8 cellular contexts compared by ENCODE assay signal in the genomic region with DNA sequence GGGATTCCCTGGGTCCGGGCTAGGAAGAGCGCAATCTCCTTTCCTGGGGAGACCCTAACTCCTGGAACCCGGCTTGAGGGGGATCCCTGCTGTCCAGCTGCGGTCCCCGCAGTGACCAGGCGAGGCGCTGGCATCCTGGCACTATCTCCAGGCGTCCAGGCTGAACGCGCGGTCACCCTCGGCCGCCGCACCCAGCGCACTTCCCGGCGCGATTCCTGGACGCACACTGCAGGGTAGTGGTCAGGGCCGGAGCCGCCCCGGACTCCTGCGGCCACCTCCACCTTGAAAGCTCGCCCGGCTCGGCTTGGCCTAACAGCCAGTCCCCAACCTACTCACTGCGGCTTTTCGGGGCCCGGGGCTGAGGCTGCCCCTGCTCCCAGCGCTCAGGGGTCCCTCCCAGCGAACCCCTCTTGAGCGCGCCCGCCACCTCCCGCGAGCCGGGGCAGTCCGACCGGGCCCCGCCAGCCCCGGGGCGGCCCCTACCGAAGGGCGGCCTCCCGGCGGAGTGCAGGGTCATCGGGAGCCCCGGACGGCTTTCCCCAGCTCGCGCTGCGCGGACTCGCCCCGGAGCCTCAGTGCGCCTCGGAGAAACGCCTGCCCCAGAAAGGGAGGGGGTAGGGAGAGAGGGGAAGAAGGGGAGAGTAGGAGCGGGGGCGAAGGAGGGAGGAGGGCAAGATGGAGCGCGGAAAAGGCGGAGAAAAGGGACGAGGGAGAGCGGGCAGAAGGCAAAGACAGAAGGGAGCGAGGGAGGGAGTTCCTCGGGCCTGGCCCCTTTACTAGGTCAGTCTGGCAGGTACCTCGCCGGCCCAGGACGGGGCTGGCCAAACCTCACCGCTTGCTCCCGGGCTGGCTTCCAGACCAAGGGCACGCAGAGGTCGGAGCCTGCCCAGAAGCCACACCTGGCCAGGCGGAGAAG. TPM values are rescaled to one million over a fixed set of nuclear protein-coding genes. Genes with fewer than 3 reads are reported as not detected.
DNase-seq lines count a peak whose midpoint lies in the region; TF ChIP-seq lines count a peak whose summit lies in the region.

No MANE protein-coding gene starts in this region.

- no peaks in the 10 kb centered on the region for H3K4me1 ChIP-seq in HEK293 (ENCODE audit: control insufficient read depth, insufficient read depth, low read length)

- no peaks in the 10 kb centered on the region for H3K9me3 ChIP-seq in HEK293 (ENCODE audit: control insufficient read depth, insufficient read depth, low read depth, low read length)

- H3K36me3 ChIP-seq in HEK293 (ENCODE audit: control insufficient read depth in 2 of 2, insufficient read depth in 1 of 2, low read length in 2 of 2) = no peaks in the 10 kb centered on the region

- POLR2A ChIA-PET in GM10248 (lab: Yijun Ruan, JAX) = no interaction called here
- POLR2A ChIA-PET in HEK293 (lab: Yijun Ruan, JAX) = interaction anchor here (0.5 kb wide), 1 partner anchor 255 kb away, joined by 4 read pairs; no protein-coding TSS in a partner anchor

- H3K4me3 ChIP-seq in HEK293 (ENCODE audit: low read depth, low read length) (peak overlapping the region; percentile 52), fibroblast of mammary gland (ENCODE audit: control insufficient read depth, low read depth, low read length) (peak overlapping the region; percentile 52)

- peak; percentile 54 for TF ChIP-seq CTCF in GM10248 (IDR thresholded peaks at IDR 0.05; ENCODE audit: control extremely low read depth, extremely low read depth, low read depth, missing control alignments)
- TF ChIP-seq CTCF in HEK293 (tag by site-specific recombination; IDR thresholded peaks at IDR 0.05) = peak; percentile 39; the same call in 1 of the 2 replicates
- TF ChIP-seq CTCF in fibroblast of mammary gland (conservative IDR thresholded peaks at IDR 0.05; ENCODE audit: control insufficient read depth, insufficient read depth, low read depth, low read length) = peak; percentile 44

- CTCF ChIA-PET in GM10248 (lab: Yijun Ruan, JAX) = interaction anchor here (1.1 to 5.2 kb wide), 9 partner anchors 9 to 151 kb away, joined by 3 to 39 read pairs (median 4); no protein-coding TSS in a partner anchor
- CTCF ChIA-PET in HEK293 (lab: Yijun Ruan, JAX) = interaction anchor here (0.6 to 4.9 kb wide), 5 partner anchors 17 to 1020 kb away, joined by 3 to 19 read pairs (median 4); no protein-coding TSS in a partner anchor

- DNase-seq in GM10248 (ENCODE audit: extremely low spot score) = peak; percentile 63
- peak; percentile 72 for DNase-seq in RKO (ENCODE audit: low spot score)
- peak; percentile 33 for DNase-seq in fibroblast of mammary gland (ENCODE audit: low read depth)
- DNase-seq in myocyte (ENCODE audit: low read depth) = peak; percentile 42
- no peak for DNase-seq in NOMO-1 treated with dmso at 0.1 percent for 144 hours (lab: John Stamatoyannopoulos, UW; ENCODE audit: unreplicated experiment)
- no peak for DNase-seq in activated effector memory CD4-positive, alpha-beta T cell treated with anti-CD3 and anti-CD28 coated beads, Interleukin-2, amount 50 U/mL, for 16 hours
- DNase-seq in NOMO-1 (lab: John Stamatoyannopoulos, UW; ENCODE audit: unreplicated experiment in 2 of 2) = no peak

- H3K27ac ChIP-seq in HEK293 (ENCODE audit: extremely low read depth, low read depth, low read length) = peak overlapping the region; percentile 68; the same call in 1 of the 2 replicates

TF ChIP-seq in HEK293, 187 proteins besides CTCF, POLR2A, EP300 and RAD21:
- TF ChIP-seq, protein P1, sequence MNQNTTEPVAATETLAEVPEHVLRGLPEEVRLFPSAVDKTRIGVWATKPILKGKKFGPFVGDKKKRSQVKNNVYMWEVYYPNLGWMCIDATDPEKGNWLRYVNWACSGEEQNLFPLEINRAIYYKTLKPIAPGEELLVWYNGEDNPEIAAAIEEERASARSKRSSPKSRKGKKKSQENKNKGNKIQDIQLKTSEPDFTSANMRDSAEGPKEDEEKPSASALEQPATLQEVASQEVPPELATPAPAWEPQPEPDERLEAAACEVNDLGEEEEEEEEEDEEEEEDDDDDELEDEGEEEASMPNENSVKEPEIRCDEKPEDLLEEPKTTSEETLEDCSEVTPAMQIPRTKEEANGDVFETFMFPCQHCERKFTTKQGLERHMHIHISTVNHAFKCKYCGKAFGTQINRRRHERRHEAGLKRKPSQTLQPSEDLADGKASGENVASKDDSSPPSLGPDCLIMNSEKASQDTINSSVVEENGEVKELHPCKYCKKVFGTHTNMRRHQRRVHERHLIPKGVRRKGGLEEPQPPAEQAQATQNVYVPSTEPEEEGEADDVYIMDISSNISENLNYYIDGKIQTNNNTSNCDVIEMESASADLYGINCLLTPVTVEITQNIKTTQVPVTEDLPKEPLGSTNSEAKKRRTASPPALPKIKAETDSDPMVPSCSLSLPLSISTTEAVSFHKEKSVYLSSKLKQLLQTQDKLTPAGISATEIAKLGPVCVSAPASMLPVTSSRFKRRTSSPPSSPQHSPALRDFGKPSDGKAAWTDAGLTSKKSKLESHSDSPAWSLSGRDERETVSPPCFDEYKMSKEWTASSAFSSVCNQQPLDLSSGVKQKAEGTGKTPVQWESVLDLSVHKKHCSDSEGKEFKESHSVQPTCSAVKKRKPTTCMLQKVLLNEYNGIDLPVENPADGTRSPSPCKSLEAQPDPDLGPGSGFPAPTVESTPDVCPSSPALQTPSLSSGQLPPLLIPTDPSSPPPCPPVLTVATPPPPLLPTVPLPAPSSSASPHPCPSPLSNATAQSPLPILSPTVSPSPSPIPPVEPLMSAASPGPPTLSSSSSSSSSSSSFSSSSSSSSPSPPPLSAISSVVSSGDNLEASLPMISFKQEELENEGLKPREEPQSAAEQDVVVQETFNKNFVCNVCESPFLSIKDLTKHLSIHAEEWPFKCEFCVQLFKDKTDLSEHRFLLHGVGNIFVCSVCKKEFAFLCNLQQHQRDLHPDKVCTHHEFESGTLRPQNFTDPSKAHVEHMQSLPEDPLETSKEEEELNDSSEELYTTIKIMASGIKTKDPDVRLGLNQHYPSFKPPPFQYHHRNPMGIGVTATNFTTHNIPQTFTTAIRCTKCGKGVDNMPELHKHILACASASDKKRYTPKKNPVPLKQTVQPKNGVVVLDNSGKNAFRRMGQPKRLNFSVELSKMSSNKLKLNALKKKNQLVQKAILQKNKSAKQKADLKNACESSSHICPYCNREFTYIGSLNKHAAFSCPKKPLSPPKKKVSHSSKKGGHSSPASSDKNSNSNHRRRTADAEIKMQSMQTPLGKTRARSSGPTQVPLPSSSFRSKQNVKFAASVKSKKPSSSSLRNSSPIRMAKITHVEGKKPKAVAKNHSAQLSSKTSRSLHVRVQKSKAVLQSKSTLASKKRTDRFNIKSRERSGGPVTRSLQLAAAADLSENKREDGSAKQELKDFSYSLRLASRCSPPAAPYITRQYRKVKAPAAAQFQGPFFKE (tag by site-specific recombination; IDR thresholded peaks at IDR 0.05; ENCODE audit: borderline replicate concordance) = no peak
- TF ChIP-seq ZSCAN23 (tag by site-specific recombination; IDR thresholded peaks at IDR 0.05) (no peak), ZNF621 (tag by site-specific recombination; IDR thresholded peaks at IDR 0.05) (no peak), ZNF701 (tag by site-specific recombination; IDR thresholded peaks at IDR 0.05) (no peak), ZBTB26 (tag by site-specific recombination; optimal IDR thresholded peaks at IDR 0.05) (peak; percentile 35), ZNF335 (tag by site-specific recombination; conservative IDR thresholded peaks at IDR 0.05) (peak; percentile 75), SCRT2 (tag by site-specific recombination; IDR thresholded peaks at IDR 0.05) (no peak), ZBTB20 (tag by site-specific recombination; IDR thresholded peaks at IDR 0.05) (peak; percentile 65), ZNF837 (tag by site-specific recombination; IDR thresholded peaks at IDR 0.05) (no peak)
- TF ChIP-seq, protein P2, sequence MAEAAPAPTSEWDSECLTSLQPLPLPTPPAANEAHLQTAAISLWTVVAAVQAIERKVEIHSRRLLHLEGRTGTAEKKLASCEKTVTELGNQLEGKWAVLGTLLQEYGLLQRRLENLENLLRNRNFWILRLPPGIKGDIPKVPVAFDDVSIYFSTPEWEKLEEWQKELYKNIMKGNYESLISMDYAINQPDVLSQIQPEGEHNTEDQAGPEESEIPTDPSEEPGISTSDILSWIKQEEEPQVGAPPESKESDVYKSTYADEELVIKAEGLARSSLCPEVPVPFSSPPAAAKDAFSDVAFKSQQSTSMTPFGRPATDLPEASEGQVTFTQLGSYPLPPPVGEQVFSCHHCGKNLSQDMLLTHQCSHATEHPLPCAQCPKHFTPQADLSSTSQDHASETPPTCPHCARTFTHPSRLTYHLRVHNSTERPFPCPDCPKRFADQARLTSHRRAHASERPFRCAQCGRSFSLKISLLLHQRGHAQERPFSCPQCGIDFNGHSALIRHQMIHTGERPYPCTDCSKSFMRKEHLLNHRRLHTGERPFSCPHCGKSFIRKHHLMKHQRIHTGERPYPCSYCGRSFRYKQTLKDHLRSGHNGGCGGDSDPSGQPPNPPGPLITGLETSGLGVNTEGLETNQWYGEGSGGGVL (tag by site-specific recombination; IDR thresholded peaks at IDR 0.05) = peak; percentile 78

RNA-seq across cellular contexts. Expression of gene POU2AF3, which starts 1.0 kb away (rescaled TPM):
- not detected in 2 replicates for total RNA-seq in myocyte
- polyA plus RNA-seq in myocyte (2012) = not detected

RNA-seq across cellular contexts. Expression of gene POU2AF2, which starts 53.8 kb away (rescaled TPM):
- total RNA-seq in myocyte = not detected in 2 replicates
- not detected for polyA plus RNA-seq in myocyte (2012)

Comparison
In these comparisons a context has a peak if more than half of its experiments do, and no peak if none do; other contexts are left out.
1. DNase-seq: peak in GM10248 (single experiment), RKO (single experiment), fibroblast of mammary gland (single experiment) and myocyte (single experiment); none in NOMO-1 treated with dmso at 0.1 percent for 144 hours (single experiment), activated effector memory CD4-positive, alpha-beta T cell treated with anti-CD3 and anti-CD28 coated beads, Interleukin-2, amount 50 U/mL, for 16 hours (single experiment) and NOMO-1 (0 of 2).
2. Peak in every context shown above with its lines, with median percentiles within 50 percentile points of each other: CTCF ChIP-seq.